ENCODE assay signal across 30 cellular contexts in genomic region chr7:64938540-64938939, GRCh38. TPM values are rescaled to one million over a fixed set of nuclear protein-coding genes. Genes with fewer than 3 reads are reported as not detected.
DNase-seq lines count a peak whose midpoint lies in the region; ATAC-seq, FAIRE-seq and TF ChIP-seq lines count a peak whose summit lies in the region.
"Had no signal": no experiment of that assay in that cellular context is flagged by ENCODE, and none has a peak within 500 bp of the region (broad histone marks: within the 10 kb centered on the region; RNA-seq: fewer than 3 reads in every experiment).

No MANE protein-coding gene starts in this region.

- H4K20me1 ChIP-seq in GM12878 (ENCODE audit: control insufficient read depth, insufficient read depth) (no peaks in the 10 kb centered on the region), K562 (replicated peaks; ENCODE audit: control insufficient read depth, insufficient read depth, low read length) (no peaks in the 10 kb centered on the region)
- H4K20me1 ChIP-seq: BLaER1; BLaER1 treated with 17β-estradiol and CSF1 and Interleukin-3, amounts not matched to agents 10 nM and 100 nM had no signal

- H3K4me1 ChIP-seq in GM12878 (ENCODE audit: control insufficient read depth, insufficient read depth, low read length) (no peaks in the 10 kb centered on the region), K562 (replicated peaks in 1 of 2; ENCODE audit: control insufficient read depth in 2 of 2, insufficient read depth in 2 of 2, low read length in 2 of 2) (peaks cover 0 to 8% of the 10 kb centered on the region in 2 experiments; a peak in 1 of 5 replicates)
- H3K4me1 ChIP-seq: A549; BE2C; BLaER1; BLaER1 treated with 17β-estradiol and CSF1 and Interleukin-3, amounts not matched to agents 10 nM and 100 nM; Caco-2 had no signal

- intact Hi-C loops in GM12878 (cut with micrococcal nuclease; ENCODE audit: unreplicated experiment) (no loop called here), K562 (cut with micrococcal nuclease) (no loop called here)

- no peak for TF ChIP-seq POLR2A in GM12878 (IDR thresholded peaks at IDR 0.05; ENCODE audit: low read depth, low read length)
- TF ChIP-seq POLR2A in K562 (conservative IDR thresholded peaks at IDR 0.05), result no peak

- RAD21 ChIA-PET in GM12878 (lab: Charles Lee; ENCODE audit: unreplicated experiment), result interaction anchor here (0.9 kb wide), 1 partner anchor 13 kb away, joined by 3 read pairs; no protein-coding TSS in a partner anchor

- H3K4me2 ChIP-seq in GM12878 (ENCODE audit: control insufficient read depth, insufficient read depth) (no peak overlapping the region), K562 (ENCODE audit: insufficient read depth, low read length) (no peak overlapping the region)
- H3K4me2 ChIP-seq: A549; BLaER1; BLaER1 treated with 17β-estradiol and CSF1 and Interleukin-3, amounts not matched to agents 10 nM and 100 nM had no signal

- no peak overlapping the region for H3K27ac ChIP-seq in GM12878 (ENCODE audit: control insufficient read depth, insufficient read depth)
- no peak overlapping the region for H3K27ac ChIP-seq in K562 (ENCODE audit: extremely low read depth, low read depth, low read length)
- H3K27ac ChIP-seq: 22Rv1; A549; BLaER1; BLaER1 treated with 17β-estradiol and CSF1 and Interleukin-3, amounts not matched to agents 10 nM and 100 nM; C4-2B had no signal

- TF ChIP-seq RAD21 in GM12878 (IDR thresholded peaks at IDR 0.05; ENCODE audit: insufficient read depth, low read depth, low read length) (no peak), K562 (CRISPR knock-in tag; conservative IDR thresholded peaks at IDR 0.05 in 1 of 2, IDR thresholded peaks at IDR 0.05 in 1 of 2) (no peak)

- H2AFZ ChIP-seq in GM12878 (ENCODE audit: control insufficient read depth, low read depth, low read length) (no peak overlapping the region), K562 (ENCODE audit: low read depth, low read length) (no peak overlapping the region)

- POLR2A ChIA-PET in GM12878 (lab: Charles Lee) (no interaction called here), K562 (lab: Yijun Ruan, JAX) (interaction anchor here (1.5 kb wide), 1 partner anchor 18 kb away, joined by 3 read pairs; no protein-coding TSS in a partner anchor)

- no peak for FAIRE-seq in GM12878 (lab: Jason Lieb, UNC)
- FAIRE-seq in K562 (lab: Jason Lieb, UNC), result no peak
- FAIRE-seq: A549, D721Med had no signal

- TF ChIP-seq CTCF in GM12878 (IDR thresholded peaks at IDR 0.05 in 2 of 3, conservative IDR thresholded peaks at IDR 0.05 in 1 of 3; ENCODE audit: control insufficient read depth in 2 of 3, extremely low read depth in 1 of 3, insufficient read depth in 1 of 3, low read depth in 3 of 3, low read length in 3 of 3) (no peak), K562 (IDR thresholded peaks at IDR 0.05 in 2 of 3, conservative IDR thresholded peaks at IDR 0.05 in 1 of 3; ENCODE audit: insufficient read depth in 2 of 3, low read depth in 1 of 3, low read length in 3 of 3) (no peak)

- H3K9ac ChIP-seq in GM12878 (ENCODE audit: control insufficient read depth, insufficient read depth, low read length) (no peak overlapping the region), K562 (ENCODE audit: insufficient read depth in 1 of 2, low read depth in 2 of 2, low read length in 2 of 2) (no peak overlapping the region)
- H3K9ac ChIP-seq: BLaER1; BLaER1 treated with 17β-estradiol and CSF1 and Interleukin-3, amounts not matched to agents 10 nM and 100 nM had no signal

- no peaks in the 10 kb centered on the region for H3K27me3 ChIP-seq in GM12878 (replicated peaks in 1 of 2; ENCODE audit: control insufficient read depth in 2 of 2, insufficient read depth in 2 of 2, low read length in 1 of 2)
- H3K27me3 ChIP-seq in K562 (ENCODE audit: control insufficient read depth in 2 of 2, insufficient read depth in 2 of 2, low read length in 2 of 2), result no peaks in the 10 kb centered on the region
- H3K27me3 ChIP-seq: BLaER1; BLaER1 treated with 17β-estradiol and CSF1 and Interleukin-3, amounts not matched to agents 10 nM and 100 nM had no signal

- CTCF ChIA-PET in GM12878 (lab: Yijun Ruan, JAX), result interaction anchor here (1.4 to 2.8 kb wide), 2 partner anchors 11 to 12 kb away, joined by 4 to 8 read pairs; no protein-coding TSS in a partner anchor
- CTCF ChIA-PET in K562 (lab: Yijun Ruan, JAX; ENCODE audit: low intra/inter-chr PET ratio), result no interaction called here

- WGBS in GM12878 (ENCODE audit: insufficient coverage, insufficient replicate concordance, low lambda C conversion rate, missing lambda C conversion rate), result 95% methylated on average over 1 of the region's 1 CpG
- 89% methylated on average over 1 of the region's 1 CpG for WGBS in K562 (ENCODE audit: insufficient coverage, low coverage, missing lambda C conversion rate)

- H3K36me3 ChIP-seq in GM12878 (ENCODE audit: control insufficient read depth in 2 of 2, insufficient read depth in 2 of 2, low read length in 1 of 2), result no peaks in the 10 kb centered on the region
- H3K36me3 ChIP-seq in K562 (ENCODE audit: control insufficient read depth, insufficient read depth, low read length), result peaks cover 5% of the 10 kb centered on the region; the same call in 1 of the 3 replicates
- H3K36me3 ChIP-seq: BE2C had no signal

- ATAC-seq in GM12878 (no peak), K562 (no peak), HG02623 (IDR thresholded peaks at IDR 0.05; ENCODE audit: unreplicated experiment) (no peak)
- ATAC-seq: A549; CD8-positive, alpha-beta T cell had no signal

- no peaks in the 10 kb centered on the region for H3K9me1 ChIP-seq in K562 (ENCODE audit: control insufficient read depth, insufficient read depth, low read length)

- BruUV-seq in GM12878 (replicated peaks; lab: Mats Ljungman, UMichigan) (no TSS peak), K562 (replicated peaks; lab: Mats Ljungman, UMichigan) (no TSS peak)

- in situ Hi-C loops in GM12878 (cut with MboI), result no loop called here
- in situ Hi-C loops in K562 (cut with MboI), result no loop called here

- H3K79me2 ChIP-seq in GM12878 (ENCODE audit: control insufficient read depth, insufficient read depth, low read length) (no peaks in the 10 kb centered on the region), K562 (ENCODE audit: control insufficient read depth, insufficient read depth, low read length) (no peaks in the 10 kb centered on the region)

- H3K4me3 ChIP-seq in GM12878 (no peak overlapping the region), K562 (no peak overlapping the region)
- H3K4me3 ChIP-seq: A549; BLaER1; BLaER1 treated with 17β-estradiol and CSF1 and Interleukin-3, amounts not matched to agents 10 nM and 100 nM had no signal

- TF ChIP-seq EP300 in GM12878 (IDR thresholded peaks at IDR 0.05; ENCODE audit: borderline replicate concordance in 1 of 2, control insufficient read depth in 1 of 2, low read depth in 2 of 2, low read length in 2 of 2), result no peak
- TF ChIP-seq EP300 in K562 (IDR thresholded peaks at IDR 0.05; ENCODE audit: low read length), result no peak

- no peaks in the 10 kb centered on the region; the same call in 1 of the 3 replicates for H3K9me3 ChIP-seq in GM12878 (replicated peaks; ENCODE audit: control insufficient read depth, insufficient read depth, low read length)
- H3K9me3 ChIP-seq in K562 (replicated peaks; ENCODE audit: control insufficient read depth, insufficient read depth, low read depth, low read length), result peaks cover 7% of the 10 kb centered on the region
- H3K9me3 ChIP-seq: BE2C had no signal

- no peak for DNase-seq in GM12878 (ENCODE audit: low read depth, low spot score)
- DNase-seq in K562 (ENCODE audit: extremely low read depth in 1 of 4, low spot score in 3 of 4), result no peak
- DNase-seq in stimulated activated CD4-positive, alpha-beta T cell treated with anti-CD3 and anti-CD28 coated beads, Interleukin-2, amount 100 ng/mL, for 24 hours, result no peak
- DNase-seq: 8988T; ACHN; AML-193; BE2C; C1 segment of cervical spinal cord; Caco-2; Calu3; CD4-positive, alpha-beta memory T cell; CD4-positive, alpha-beta T cell; CD4-positive, CD25-positive, alpha-beta regulatory T cell; CD8-positive, alpha-beta memory T cell; CD8-positive, alpha-beta T cell; COR-L47; DMS 273 treated with DMSO at 0.1 percent for 48 hours; DMS153; DMS53; DMS79; DMS79 treated with DMSO at 0.1 percent for 48 hours; DND-41; EL had no signal

- SMC1A ChIA-PET in GM12878 (lab: Charles Lee; ENCODE audit: uncharacterized antibody, unreplicated experiment), result interaction anchor here (1.6 kb wide), 1 partner anchor 12 kb away, joined by 6 read pairs; no protein-coding TSS in a partner anchor

RNA-seq across cellular contexts. Expression of gene ZNF273, which starts 35.5 kb away (rescaled TPM):
- total RNA-seq in GM12878 (2013; cell fraction: nucleolus; rRNA removed), result 29.6 and 33.3 TPM in 2 replicates
- total RNA-seq in GM12878 (2014; rRNA removed) (7.2 and 10.8 TPM in 2 replicates), GM12878 (2014; rRNA removed; fragmentation: Illumina TruSeq; extraction: Trizol) (10.6 and 12.3 TPM in 2 replicates), GM12878 (2021) (4.9 and 5.5 TPM in 2 replicates), K562 (2014; rRNA removed) (16.9 and 18.2 TPM in 2 replicates), K562 (2014; rRNA removed; fragmentation: Illumina TruSeq; extraction: Trizol) (29.5 and 33.1 TPM in 2 replicates), K562 (2015; rRNA removed; fragmentation: Illumina TruSeq; extraction: Trizol) (21.3 and 26.1 TPM in 2 replicates), K562 (2021) (14.7 and 15.6 TPM in 2 replicates)
- 2.5 TPM for polyA plus RNA-seq in GM12878 (2011; ENCODE audit: low read depth)
- polyA plus RNA-seq in GM12878 (2011; rRNA removed) (11.2 and 17.9 TPM in 2 replicates), GM12878 (2014; fragmentation: Illumina TruSeq; extraction: Trizol) (8.2 and 8.5 TPM in 2 replicates), GM12878 (2014; fragmentation: Nextera tagmentation; extraction: Ambion mirVana) (10 to 100 TPM in 1 of 2 experiments, 1 to 10 TPM in 1; 5.1 to 10.3 TPM), GM12878 (2014; rRNA removed) (4.3 and 4.8 TPM in 2 replicates), GM12878 (2016; fragmentation: Nextera tagmentation; extraction: Ambion mirVana) (10 to 100 TPM in 1 of 2 experiments, 1 to 10 TPM in 1; 7.3 to 10.4 TPM), K562 (2011; rRNA removed) (18.1 and 20.7 TPM in 2 replicates), K562 (2014; fragmentation: Illumina TruSeq; extraction: Trizol) (19.5 and 20.8 TPM in 2 replicates), K562 (2014; fragmentation: Nextera tagmentation; extraction: Ambion mirVana) (10 to 100 TPM; 20.2 to 37.0 TPM), K562 (2014; rRNA removed) (13.3 and 14.8 TPM in 2 replicates)
- polyA plus RNA-seq in GM12878 (2011; cell fraction: cytosol; rRNA removed), result 5.3 and 5.4 TPM in 2 replicates
- polyA plus RNA-seq in GM12878 (2011; cell fraction: nucleus; rRNA removed), result 3.7 and 4.1 TPM in 2 replicates
- 3.7 and 4.0 TPM in 2 replicates for polyA plus RNA-seq in GM12878 (2012)
- 8.4 and 8.6 TPM in 2 replicates for polyA minus RNA-seq in GM12878 (2011; rRNA and poly(A)+ RNA removed)
- polyA minus RNA-seq in GM12878 (2011; cell fraction: cytosol; rRNA and poly(A)+ RNA removed), result 4.6 and 5.1 TPM in 2 replicates
- polyA minus RNA-seq in GM12878 (2011; cell fraction: nucleus; rRNA and poly(A)+ RNA removed), result 6.0 and 10.1 TPM in 2 replicates
- 15.0 and 51.2 TPM in 2 replicates for total RNA-seq in K562 (2011; cell fraction: chromatin; rRNA removed; ENCODE audit: low replicate concordance)
- total RNA-seq in K562 (2011; cell fraction: nucleolus; rRNA removed), result 11.5 and 16.4 TPM in 2 replicates
- total RNA-seq in K562 (2011; cell fraction: nucleoplasm; rRNA removed), result 27.9 and 35.1 TPM in 2 replicates
- polyA plus RNA-seq in K562 (2011; cell fraction: cytosol; rRNA removed), result 6.7 and 10.2 TPM in 2 replicates
- polyA plus RNA-seq in K562 (2011; cell fraction: nucleus; rRNA removed), result 6.4 and 6.8 TPM in 2 replicates
- polyA plus RNA-seq in K562 (2012), result 9.8 and 13.5 TPM in 2 replicates
- 25.1 and 37.0 TPM in 2 replicates for polyA minus RNA-seq in K562 (2011; rRNA and poly(A)+ RNA removed)
- polyA minus RNA-seq in K562 (2011; cell fraction: cytosol; rRNA and poly(A)+ RNA removed), result 12.7 and 14.8 TPM in 2 replicates
- 11.2 and 20.3 TPM in 2 replicates for polyA minus RNA-seq in K562 (2011; cell fraction: nucleus; rRNA and poly(A)+ RNA removed)

RNA-seq across cellular contexts. Expression of gene ZNF117, which starts 52.3 kb away (rescaled TPM):
- 49.9 and 51.1 TPM in 2 replicates for total RNA-seq in GM12878 (2013; cell fraction: nucleolus; rRNA removed)
- 9.3 and 11.7 TPM in 2 replicates for total RNA-seq in GM12878 (2014; rRNA removed)
- total RNA-seq in GM12878 (2014; rRNA removed; fragmentation: Illumina TruSeq; extraction: Trizol), result 14.7 and 14.9 TPM in 2 replicates
- total RNA-seq in GM12878 (2021), result 7.0 and 7.5 TPM in 2 replicates
- 4.2 TPM for polyA plus RNA-seq in GM12878 (2011; ENCODE audit: low read depth)
- 8.7 and 18.2 TPM in 2 replicates for polyA plus RNA-seq in GM12878 (2011; rRNA removed)
- 1.3 and 1.4 TPM in 2 replicates for polyA plus RNA-seq in GM12878 (2011; cell fraction: cytosol; rRNA removed)
- 16.5 and 18.3 TPM in 2 replicates for polyA plus RNA-seq in GM12878 (2011; cell fraction: nucleus; rRNA removed)
- 7.2 and 7.6 TPM in 2 replicates for polyA plus RNA-seq in GM12878 (2012)
- 15.3 and 22.3 TPM in 2 replicates for polyA plus RNA-seq in GM12878 (2014; fragmentation: Illumina TruSeq; extraction: Trizol)
- 1 to 10 TPM; 1.4 to 1.5 TPM for polyA plus RNA-seq in GM12878 (2014; fragmentation: Nextera tagmentation; extraction: Ambion mirVana)
- polyA plus RNA-seq in GM12878 (2014; rRNA removed), result 7.1 and 8.2 TPM in 2 replicates
- polyA plus RNA-seq in GM12878 (2016; fragmentation: Nextera tagmentation; extraction: Ambion mirVana), result 1 to 10 TPM; 2.8 to 4.1 TPM
- polyA minus RNA-seq in GM12878 (2011; rRNA and poly(A)+ RNA removed), result 3.5 and 4.1 TPM in 2 replicates
- 1.2 and 2.1 TPM in 2 replicates for polyA minus RNA-seq in GM12878 (2011; cell fraction: cytosol; rRNA and poly(A)+ RNA removed)
- polyA minus RNA-seq in GM12878 (2011; cell fraction: nucleus; rRNA and poly(A)+ RNA removed), result 8.1 and 9.4 TPM in 2 replicates
- 13.4 and 57.5 TPM in 2 replicates for total RNA-seq in K562 (2011; cell fraction: chromatin; rRNA removed; ENCODE audit: low replicate concordance)
- total RNA-seq in K562 (2011; cell fraction: nucleolus; rRNA removed), result 6.2 and 10.7 TPM in 2 replicates
- total RNA-seq in K562 (2011; cell fraction: nucleoplasm; rRNA removed), result 23.7 and 38.9 TPM in 2 replicates
- total RNA-seq in K562 (2014; rRNA removed), result 6.3 and 6.7 TPM in 2 replicates
- total RNA-seq in K562 (2014; rRNA removed; fragmentation: Illumina TruSeq; extraction: Trizol), result 15.5 and 17.4 TPM in 2 replicates
- 16.4 and 18.9 TPM in 2 replicates for total RNA-seq in K562 (2015; rRNA removed; fragmentation: Illumina TruSeq; extraction: Trizol)
- 8.5 and 9.3 TPM in 2 replicates for total RNA-seq in K562 (2021)
- polyA plus RNA-seq in K562 (2011; rRNA removed), result 14.4 and 17.8 TPM in 2 replicates
- polyA plus RNA-seq in K562 (2011; cell fraction: cytosol; rRNA removed), result 0.88 and 2.7 TPM in 2 replicates
- polyA plus RNA-seq in K562 (2011; cell fraction: nucleus; rRNA removed), result 24.7 and 26.3 TPM in 2 replicates
- 7.3 and 50.4 TPM in 2 replicates for polyA plus RNA-seq in K562 (2012)
- polyA plus RNA-seq in K562 (2014; fragmentation: Illumina TruSeq; extraction: Trizol), result 13.3 and 17.6 TPM in 2 replicates
- 1 to 10 TPM; 2.5 to 3.7 TPM for polyA plus RNA-seq in K562 (2014; fragmentation: Nextera tagmentation; extraction: Ambion mirVana)
- polyA plus RNA-seq in K562 (2014; rRNA removed), result 12.8 and 14.1 TPM in 2 replicates
- polyA minus RNA-seq in K562 (2011; rRNA and poly(A)+ RNA removed), result 13.7 and 17.5 TPM in 2 replicates
- polyA minus RNA-seq in K562 (2011; cell fraction: cytosol; rRNA and poly(A)+ RNA removed), result 2.5 and 3.2 TPM in 2 replicates
- polyA minus RNA-seq in K562 (2011; cell fraction: nucleus; rRNA and poly(A)+ RNA removed), result 18.8 and 29.1 TPM in 2 replicates

Comparison
In these comparisons a context has a peak if more than half of its experiments do, and no peak if none do; other contexts are left out.
1. Of the 99 proteins assayed by ChIP-seq in both K562 and GM12878: peak only in K562: none; only in GM12878: JUNB, MTA2 and ZNF217; in both: none; in neither: 96.